ENCODE assay signal across 12 cellular contexts in the genomic region with DNA sequence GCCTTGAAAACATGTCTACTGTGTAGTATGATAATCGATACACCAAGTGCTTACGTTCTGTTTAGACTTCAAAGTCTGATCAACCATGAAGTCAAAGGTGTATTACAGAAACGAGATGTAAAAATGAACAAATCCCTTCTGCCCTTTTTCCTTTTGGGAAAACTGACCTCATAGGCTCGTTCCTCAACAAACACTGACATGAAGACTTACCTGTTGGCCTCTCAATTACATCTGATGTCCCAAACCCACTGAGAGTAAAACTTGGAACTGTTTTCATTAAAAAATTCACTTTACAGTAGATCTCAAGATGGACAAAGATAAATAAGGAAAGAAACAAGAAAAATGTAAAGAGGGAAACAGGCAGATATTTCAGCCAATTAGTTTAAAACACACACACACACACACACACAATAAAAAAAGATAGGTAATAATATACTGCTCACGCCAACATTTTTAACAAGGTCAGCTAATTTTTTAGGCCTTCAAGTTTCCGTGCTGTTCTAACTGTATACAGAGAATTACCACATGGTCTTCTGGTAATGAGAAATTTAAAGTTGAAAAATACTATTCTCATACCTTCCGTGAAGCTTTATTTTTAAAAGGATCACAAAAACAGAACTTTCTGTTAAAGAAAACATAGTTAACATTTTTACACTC. TPM values are rescaled to one million over a fixed set of nuclear protein-coding genes. Genes with fewer than 3 reads are reported as not detected.
DNase-seq lines count a peak whose midpoint lies in the region; ATAC-seq and TF ChIP-seq lines count a peak whose summit lies in the region.
"Had no signal": no experiment of that assay in that cellular context is flagged by ENCODE, and none has a peak within 500 bp of the region (broad histone marks: within the 10 kb centered on the region; RNA-seq: fewer than 3 reads in every experiment).

No MANE protein-coding gene starts in this region.

- H3K9ac ChIP-seq in DND-41 (ENCODE audit: low read depth, low read length) (peak overlapping the region; percentile 96), Loucy (ENCODE audit: low read depth, low read length, poor library complexity, severe bottlenecking) (peak overlapping the region; percentile 96)

- H3K4me1 ChIP-seq in DND-41 (ENCODE audit: insufficient read depth, low read length) (peaks cover 44% of the 10 kb centered on the region), Loucy (ENCODE audit: insufficient read depth, low read length, poor library complexity, severe bottlenecking) (peaks cover 39% of the 10 kb centered on the region)

- H3K79me2 ChIP-seq in DND-41 (ENCODE audit: insufficient read depth, low read length) (peaks cover 64% of the 10 kb centered on the region), Loucy (ENCODE audit: insufficient read depth, low read length) (peaks cover 67% of the 10 kb centered on the region)

- DNase-seq in DND-41 (no peak), chondrocyte (ENCODE audit: low spot score) (no peak), neural crest cell (ENCODE audit: low read depth, low spot score) (no peak), ACHN (no peak), AG08396 (ENCODE audit: low spot score) (no peak), COLO668 (lab: John Stamatoyannopoulos, UW; ENCODE audit: unreplicated experiment) (no peak)
- DNase-seq: activated CD4-positive, CD25-positive, alpha-beta regulatory T cell; esophagus squamous epithelium; NCI-H2171 treated with DMSO at 0.1 percent for 48 hours had no signal

- H4K20me1 ChIP-seq in DND-41 (ENCODE audit: insufficient read depth, low read length) = peaks cover 41% of the 10 kb centered on the region
- peaks cover 55% of the 10 kb centered on the region for H4K20me1 ChIP-seq in Loucy (ENCODE audit: insufficient read depth, low read length, poor library complexity, severe bottlenecking)

- no peaks in the 10 kb centered on the region for H3K27me3 Mint-ChIP-seq in chondrocyte (ENCODE audit: low read depth)
- H3K27me3 Mint-ChIP-seq in neural crest cell (ENCODE audit: low read depth) = no peaks in the 10 kb centered on the region

- H3K27ac ChIP-seq in DND-41 (ENCODE audit: low read length) = no peak overlapping the region; the same call in 1 of the 2 replicates

- TF ChIP-seq CTCF in DND-41 (IDR thresholded peaks at IDR 0.05; ENCODE audit: borderline replicate concordance, extremely low read depth, low read length, poor library complexity, severe bottlenecking) (no peak), Loucy (conservative IDR thresholded peaks at IDR 0.05; ENCODE audit: low read length) (no peak), chondrocyte (IDR thresholded peaks at IDR 0.05) (no peak), neural crest cell (conservative IDR thresholded peaks at IDR 0.05) (no peak)

- peak overlapping the region; percentile 88 to 97; a peak in 3 of 4 replicates for H3K4me3 ChIP-seq in DND-41 (ENCODE audit: low read depth in 1 of 2, low read length in 2 of 2)
- peak overlapping the region; percentile 98 for H3K4me3 ChIP-seq in Loucy (ENCODE audit: low read length, poor library complexity, severe bottlenecking)

- H3K9me3 Mint-ChIP-seq in chondrocyte (ENCODE audit: low read depth) (no peaks in the 10 kb centered on the region), neural crest cell (no peaks in the 10 kb centered on the region)

- H3K4me1 Mint-ChIP-seq in chondrocyte (ENCODE audit: low read depth) (peaks cover 38% of the 10 kb centered on the region), neural crest cell (peaks cover 52% of the 10 kb centered on the region)

- H3K27me3 ChIP-seq in DND-41 (ENCODE audit: insufficient read depth, low read length, poor library complexity) (no peaks in the 10 kb centered on the region), Loucy (ENCODE audit: insufficient read depth, low read length, poor library complexity, severe bottlenecking) (no peaks in the 10 kb centered on the region)
- H3K27me3 ChIP-seq: esophagus squamous epithelium, vagina had no signal

- H3K36me3 Mint-ChIP-seq in chondrocyte (ENCODE audit: low read depth) = peaks cover 26% of the 10 kb centered on the region
- H3K36me3 Mint-ChIP-seq in neural crest cell (ENCODE audit: low read depth) = peaks cover 34% of the 10 kb centered on the region

- H3K9me3 ChIP-seq in DND-41 (ENCODE audit: insufficient read depth, low read length, severe bottlenecking) (no peaks in the 10 kb centered on the region), Loucy (ENCODE audit: insufficient read depth, low read depth, low read length) (no peaks in the 10 kb centered on the region)
- H3K9me3 ChIP-seq: esophagus squamous epithelium, vagina had no signal

- ATAC-seq in DND-41 (ENCODE audit: insufficient read depth, low read depth) (no peak), GM18498 (IDR thresholded peaks at IDR 0.05; ENCODE audit: unreplicated experiment) (no peak)

- H3K4me3 Mint-ChIP-seq in chondrocyte (ENCODE audit: unreplicated experiment) (peak overlapping the region; percentile 85), neural crest cell (peak overlapping the region; percentile 98)

- H3K4me2 ChIP-seq in DND-41 (ENCODE audit: insufficient read depth, low read length) = peak overlapping the region; percentile 81
- peak overlapping the region; percentile 97 for H3K4me2 ChIP-seq in Loucy (ENCODE audit: low read depth, low read length, poor library complexity, severe bottlenecking)

- in situ Hi-C loops in ACHN (cut with HindIII; ENCODE audit: low pct_ligation_motif_present, low pct_unique_long_range_greater_than_20kb, low sequenced_read_pairs) = no loop called here

- H3K36me3 ChIP-seq in DND-41 (ENCODE audit: insufficient read depth, low read length) = peaks cover 57% of the 10 kb centered on the region
- H3K36me3 ChIP-seq in Loucy (ENCODE audit: insufficient read depth, low read length) = peaks cover 39% of the 10 kb centered on the region

- H2AFZ ChIP-seq in DND-41 (ENCODE audit: low read depth, low read length) = no peak overlapping the region
- no peak overlapping the region for H2AFZ ChIP-seq in Loucy (ENCODE audit: low read length)

- H3K9me2 ChIP-seq in Loucy (replicated peaks; ENCODE audit: low read depth, low read length) = no peaks in the 10 kb centered on the region

- peak overlapping the region; percentile 72 for H3K27ac Mint-ChIP-seq in chondrocyte (ENCODE audit: unreplicated experiment)
- no peak overlapping the region for H3K27ac Mint-ChIP-seq in neural crest cell (ENCODE audit: unreplicated experiment)

- 0 out of 2 replicates have a peak, but pooled peaks cover 7% of the 10 kb centered on the region for H3F3A ChIP-seq in Loucy (ENCODE audit: low read depth)

RNA-seq across cellular contexts. Expression of a gene that starts 2.1 kb away (rescaled TPM):
- total RNA-seq in chondrocyte (218 to 266 TPM (median 230 TPM) in 3 replicates), neural crest cell (581 and 589 TPM in 2 replicates)

RNA-seq across cellular contexts. Expression of a gene that starts 33.4 kb away (rescaled TPM):
- 26.5 to 33.0 TPM (median 28.4 TPM) in 3 replicates for total RNA-seq in chondrocyte
- 38.4 and 42.8 TPM in 2 replicates for total RNA-seq in neural crest cell
